11 cellular contexts compared by ENCODE assay signal in the genomic region with DNA sequence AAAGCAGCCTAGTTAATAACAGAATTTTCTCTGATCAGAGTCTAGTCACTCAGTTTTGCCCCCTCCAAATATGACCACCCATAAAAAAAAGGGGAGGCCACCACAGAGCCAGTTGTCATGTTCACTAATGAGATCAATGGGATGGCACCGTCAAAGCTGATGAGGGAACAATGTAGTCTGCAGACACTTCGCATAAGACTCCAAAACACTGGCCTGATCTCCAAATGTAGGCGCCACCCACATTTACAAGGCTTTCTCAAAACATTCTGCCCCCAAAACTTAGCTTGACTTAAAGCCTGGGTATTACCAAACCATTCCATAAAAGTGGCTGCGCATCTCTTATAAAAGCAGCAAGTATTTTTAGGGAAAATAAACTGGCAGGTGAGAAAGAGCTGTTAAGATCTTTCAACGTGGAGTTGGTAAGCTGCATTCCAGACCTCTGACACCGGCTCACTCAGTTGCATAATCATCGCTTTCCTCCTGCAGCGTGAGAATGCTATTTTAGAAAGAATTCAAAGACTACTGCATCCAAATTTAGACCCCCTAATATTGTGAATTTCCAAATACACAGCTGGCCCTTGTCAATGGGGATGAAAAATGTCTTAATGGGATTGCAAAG. TPM values are rescaled to one million over a fixed set of nuclear protein-coding genes. Genes with fewer than 3 reads are reported as not detected.
A peak's percentile ranks its signal among the peaks of the same experiment; 100 is the strongest.
DNase-seq lines count a peak whose midpoint lies in the region; ATAC-seq and TF ChIP-seq lines count a peak whose summit lies in the region.
"Had no signal": no experiment of that assay in that cellular context is flagged by ENCODE, and none has a peak within 500 bp of the region (broad histone marks: within the 10 kb centered on the region; RNA-seq: fewer than 3 reads in every experiment).

No MANE protein-coding gene starts in this region.

- ATAC-seq in esophagus mucosa = peak; percentile 26

- H3K36me3 ChIP-seq in neutrophil (no peaks in the 10 kb centered on the region), SK-N-SH (replicated peaks in 1 of 2; ENCODE audit: control insufficient read depth in 1 of 2, insufficient read depth in 2 of 2, low read length in 1 of 2) (no peaks in the 10 kb centered on the region)
- H3K36me3 ChIP-seq: ovary had no signal

- peak; percentile 40 for DNase-seq in GM04503 (ENCODE audit: low read depth)
- DNase-seq in NOMO-1 treated with dmso at 0.1 percent for 144 hours (lab: John Stamatoyannopoulos, UW; ENCODE audit: unreplicated experiment) = peak; percentile 39
- DNase-seq in SK-N-SH = no peak
- DNase-seq in amniotic stem cell (lab: John Stamatoyannopoulos, UW) = no peak
- DNase-seq in OCI-M1 (lab: John Stamatoyannopoulos, UW) = no peak
- no peak for DNase-seq in erythroblast (lab: John Stamatoyannopoulos, UW)
- DNase-seq: activated CD4-positive, alpha-beta memory T cell treated with anti-CD3 and anti-CD28 coated beads, Interleukin-2, amount 10 ng/mL, durations not matched to agents 7 days and 5 days; DMS53 had no signal

- H3F3A ChIP-seq in SK-N-SH (replicated peaks; ENCODE audit: insufficient read depth) = no peaks in the 10 kb centered on the region

- TF ChIP-seq CTCF in neutrophil (IDR thresholded peaks at IDR 0.05) = no peak
- TF ChIP-seq CTCF in SK-N-SH (IDR thresholded peaks at IDR 0.05) = no peak

- no peaks in the 10 kb centered on the region for H3K9me2 ChIP-seq in SK-N-SH

- H3K27ac ChIP-seq in neutrophil = peak overlapping the region; percentile 35
- H3K27ac ChIP-seq in SK-N-SH (ENCODE audit: low read depth in 2 of 2, low read length in 1 of 2) = no peak overlapping the region
- H3K27ac ChIP-seq: ovary had no signal

- H4K20me1 ChIP-seq in SK-N-SH (ENCODE audit: insufficient read depth) = no peaks in the 10 kb centered on the region

- no peaks in the 10 kb centered on the region for H3K79me2 ChIP-seq in SK-N-SH (ENCODE audit: insufficient read depth)

- CTCF ChIA-PET in SK-N-SH (lab: Yijun Ruan, JAX) = interaction anchor here (0.5 kb wide), 1 partner anchor 360 kb away, joined by 3 read pairs; no protein-coding TSS in a partner anchor

- no peak overlapping the region for H3K9ac ChIP-seq in SK-N-SH

- TF ChIP-seq EP300 in SK-N-SH (IDR thresholded peaks at IDR 0.05; ENCODE audit: borderline replicate concordance in 1 of 2, low read depth in 1 of 2, low read length in 1 of 2) = no peak

- TF ChIP-seq RAD21 in SK-N-SH (IDR thresholded peaks at IDR 0.05; ENCODE audit: low read length) = no peak

- no peak overlapping the region for H2AFZ ChIP-seq in SK-N-SH (ENCODE audit: low read depth)

- no peak for TF ChIP-seq POLR2A in erythroblast (IDR thresholded peaks at IDR 0.05; ENCODE audit: low read length)

- H3K4me1 ChIP-seq in neutrophil (ENCODE audit: control insufficient read depth in 1 of 2, insufficient read depth in 1 of 2, low read depth in 1 of 2, low read length in 1 of 2) = peaks cover 33 to 52% of the 10 kb centered on the region in 2 experiments
- no peaks in the 10 kb centered on the region for H3K4me1 ChIP-seq in SK-N-SH (ENCODE audit: control insufficient read depth in 1 of 2, insufficient read depth in 2 of 2, low read depth in 1 of 2, low read length in 1 of 2)

- no peaks in the 10 kb centered on the region for H3K27me3 ChIP-seq in neutrophil
- H3K27me3 ChIP-seq in SK-N-SH (ENCODE audit: insufficient read depth) = no peaks in the 10 kb centered on the region; the same call in 1 of the 2 replicates
- H3K27me3 ChIP-seq: ovary had no signal

- H3K9me3 ChIP-seq in neutrophil (no peaks in the 10 kb centered on the region), SK-N-SH (no peaks in the 10 kb centered on the region)
- H3K9me3 ChIP-seq: ovary had no signal

- no peak overlapping the region for H3K4me2 ChIP-seq in SK-N-SH

- 60% methylated on average over 8 of the region's 8 CpGs for WGBS in SK-N-SH (ENCODE audit: low lambda C conversion rate)

- POLR2A ChIA-PET in SK-N-SH (lab: Yijun Ruan, JAX) = no interaction called here

- no peak overlapping the region for H3K4me3 ChIP-seq in neutrophil (ENCODE audit: low read depth in 1 of 2, low read length in 1 of 2)
- H3K4me3 ChIP-seq in SK-N-SH (ENCODE audit: low read depth in 2 of 2, low read length in 1 of 2) = no peak overlapping the region
- H3K4me3 ChIP-seq: ovary had no signal

TF ChIP-seq in SK-N-SH, 30 proteins besides CTCF, POLR2A, EP300 and RAD21:
- TF ChIP-seq FOXJ3 (CRISPR knock-in tag; IDR thresholded peaks at IDR 0.05) (no peak), GABPA (IDR thresholded peaks at IDR 0.05; ENCODE audit: low read depth) (no peak), RXRA (IDR thresholded peaks at IDR 0.05; ENCODE audit: borderline replicate concordance, low read depth) (no peak), MXI1 (IDR thresholded peaks at IDR 0.05; ENCODE audit: low read depth, low read length) (no peak), NRF1 (IDR thresholded peaks at IDR 0.05; ENCODE audit: low read depth, low read length) (no peak), NFIC (IDR thresholded peaks at IDR 0.05; ENCODE audit: borderline replicate concordance) (no peak), JUND (IDR thresholded peaks at IDR 0.05) (no peak), PBX3 (IDR thresholded peaks at IDR 0.05) (no peak), FOSL2 (IDR thresholded peaks at IDR 0.05; ENCODE audit: borderline replicate concordance, low read depth) (no peak)
TF ChIP-seq in SK-N-SH: peak in this region for 0.

RNA-seq across cellular contexts. Expression of gene TBC1D7, which starts 59.3 kb away (rescaled TPM):
- 16.6 TPM for total RNA-seq in esophagus mucosa
- 25.2 and 27.5 TPM in 2 replicates for polyA plus RNA-seq in SK-N-SH (2012; rRNA removed)
- polyA plus RNA-seq in SK-N-SH (2012; cell fraction: cytosol; rRNA removed) = 27.7 and 30.3 TPM in 2 replicates
- polyA plus RNA-seq in SK-N-SH (2012; cell fraction: nucleus; rRNA removed) = 22.8 and 24.5 TPM in 2 replicates

Comparison
In these comparisons a context has a peak if more than half of its experiments do, and no peak if none do; other contexts are left out.
1. DNase-seq: peak in GM04503 (single experiment) and NOMO-1 treated with dmso at 0.1 percent for 144 hours (single experiment); none in SK-N-SH (single experiment), amniotic stem cell (single experiment), OCI-M1 (single experiment) and erythroblast (0 of 2).